Comparison of ENCODE assay signal across 23 cellular contexts in the genomic region with DNA sequence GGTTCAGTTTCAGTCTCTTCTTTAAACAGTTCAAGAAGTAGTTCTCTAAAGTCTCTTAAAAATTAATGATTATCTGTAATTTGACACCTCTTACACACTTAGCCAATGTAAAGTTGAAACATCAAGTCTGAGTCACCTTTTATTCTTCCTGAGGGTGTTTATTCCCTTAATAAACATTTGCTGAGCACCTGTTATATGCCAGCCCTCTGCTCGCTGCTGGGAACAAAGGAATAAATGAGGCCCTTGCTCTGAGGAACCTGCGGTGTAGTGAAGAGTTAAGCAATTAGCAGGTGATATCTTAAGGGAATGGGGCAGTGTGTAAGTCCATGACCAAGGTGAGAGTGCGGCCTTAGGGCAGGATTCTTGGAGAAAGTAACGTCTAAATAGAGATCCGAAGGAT. TPM values are rescaled to one million over a fixed set of nuclear protein-coding genes. Genes with fewer than 3 reads are reported as not detected.
DNase-seq lines count a peak whose midpoint lies in the region; ATAC-seq and TF ChIP-seq lines count a peak whose summit lies in the region.
"Had no signal": no experiment of that assay in that cellular context is flagged by ENCODE, and none has a peak within 500 bp of the region (broad histone marks: within the 10 kb centered on the region; RNA-seq: fewer than 3 reads in every experiment).

No MANE protein-coding gene starts in this region.

- H3K4me1 Mint-ChIP-seq in nephron progenitor cell: peaks cover 21% of the 10 kb centered on the region

- peaks cover 11% of the 10 kb centered on the region for H3K27me3 Mint-ChIP-seq in nephron progenitor cell (ENCODE audit: low read depth, poor library complexity)

- H3K79me2 ChIP-seq in SK-N-SH (ENCODE audit: insufficient read depth): no peaks in the 10 kb centered on the region

- no peak overlapping the region for H3K4me2 ChIP-seq in SK-N-SH
- H3K4me2 ChIP-seq: GM23338 had no signal

- no peaks in the 10 kb centered on the region for H3K36me3 ChIP-seq in SK-N-SH (replicated peaks in 1 of 2; ENCODE audit: control insufficient read depth in 1 of 2, insufficient read depth in 2 of 2, low read length in 1 of 2)
- H3K36me3 ChIP-seq: HAP-1 had no signal

- DNase-seq in COLO668 (lab: John Stamatoyannopoulos, UW; ENCODE audit: unreplicated experiment) (peak; percentile 25), DMS53 treated with DMSO at 0.1 percent for 48 hours (lab: John Stamatoyannopoulos, UW; ENCODE audit: unreplicated experiment) (peak; percentile 77), foreskin keratinocyte (no peak), nephron progenitor cell (no peak), cerebellar nuclear complex (lab: John Stamatoyannopoulos, UW) (no peak), SK-N-SH (no peak)
- DNase-seq: CD4-positive, CD25-positive, alpha-beta regulatory T cell; COR-L47; DMS 273 treated with DMSO at 0.1 percent for 48 hours; KBM-7; NCI-H1092; NCI-H1436; NCI-H1930; NCI-H2171; NCI-H345; NCI-H526; SIG-M5 had no signal

- no peaks in the 10 kb centered on the region for H3K36me3 Mint-ChIP-seq in nephron progenitor cell (ENCODE audit: low read depth)
- H3K36me3 Mint-ChIP-seq: CD4-positive, CD25-positive, alpha-beta regulatory T cell had no signal

- H3F3A ChIP-seq in SK-N-SH (replicated peaks; ENCODE audit: insufficient read depth): no peaks in the 10 kb centered on the region

- POLR2A ChIA-PET in SK-N-SH (lab: Yijun Ruan, JAX): no interaction called here

- H3K27me3 ChIP-seq in foreskin keratinocyte (peaks cover 47% of the 10 kb centered on the region), SK-N-SH (ENCODE audit: insufficient read depth) (peaks cover 14% of the 10 kb centered on the region; the same call in 1 of the 2 replicates)

- TF ChIP-seq EP300 in SK-N-SH (IDR thresholded peaks at IDR 0.05; ENCODE audit: borderline replicate concordance in 1 of 2, low read depth in 1 of 2, low read length in 1 of 2): no peak

- 66% methylated on average over 5 of the region's 5 CpGs for WGBS in SK-N-SH (ENCODE audit: low lambda C conversion rate)

- H2AFZ ChIP-seq in SK-N-SH (ENCODE audit: low read depth): no peak overlapping the region
- H2AFZ ChIP-seq: GM23338 had no signal

- no peak overlapping the region for H3K9ac ChIP-seq in SK-N-SH

- no peaks in the 10 kb centered on the region for H3K9me3 Mint-ChIP-seq in nephron progenitor cell
- H3K9me3 Mint-ChIP-seq: GM23338 had no signal

- ATAC-seq in foreskin keratinocyte: peak; percentile 39
- no peak for ATAC-seq in HG03520 (IDR thresholded peaks at IDR 0.05; ENCODE audit: unreplicated experiment)
- ATAC-seq: GM23338, SK-N-SH treated with all-trans-retinoic acid at 6 μM for 48 hours had no signal

- no peak overlapping the region for H3K4me3 Mint-ChIP-seq in nephron progenitor cell
- H3K4me3 Mint-ChIP-seq: GM23338 had no signal

- no peaks in the 10 kb centered on the region for H3K9me2 ChIP-seq in SK-N-SH

- TF ChIP-seq CTCF in foreskin keratinocyte (conservative IDR thresholded peaks at IDR 0.05): no peak
- TF ChIP-seq CTCF in nephron progenitor cell (IDR thresholded peaks at IDR 0.05): no peak
- TF ChIP-seq CTCF in SK-N-SH (IDR thresholded peaks at IDR 0.05): no peak

- H3K27ac Mint-ChIP-seq in nephron progenitor cell: peak overlapping the region; percentile 63
- H3K27ac Mint-ChIP-seq: CD4-positive, CD25-positive, alpha-beta regulatory T cell; GM23338 had no signal

- no peaks in the 10 kb centered on the region for H3K9me3 ChIP-seq in SK-N-SH
- H3K9me3 ChIP-seq: HAP-1 had no signal

- TF ChIP-seq RAD21 in SK-N-SH (IDR thresholded peaks at IDR 0.05; ENCODE audit: low read length): no peak

- no peaks in the 10 kb centered on the region for H4K20me1 ChIP-seq in SK-N-SH (ENCODE audit: insufficient read depth)

- no peak overlapping the region for H3K27ac ChIP-seq in foreskin keratinocyte
- no peak overlapping the region for H3K27ac ChIP-seq in SK-N-SH (ENCODE audit: low read depth in 2 of 2, low read length in 1 of 2)
- H3K27ac ChIP-seq: RWPE1 had no signal

- H3K4me3 ChIP-seq in SK-N-SH (ENCODE audit: low read depth in 2 of 2, low read length in 1 of 2): no peak overlapping the region
- H3K4me3 ChIP-seq: GM23338, HAP-1 had no signal

- CTCF ChIA-PET in SK-N-SH (lab: Yijun Ruan, JAX): interaction anchor here (0.6 kb wide), 1 partner anchor 20 kb away, joined by 3 read pairs; no protein-coding TSS in a partner anchor

- H3K4me1 ChIP-seq in foreskin keratinocyte (no peaks in the 10 kb centered on the region), SK-N-SH (ENCODE audit: control insufficient read depth in 1 of 2, insufficient read depth in 2 of 2, low read depth in 1 of 2, low read length in 1 of 2) (peaks cover 0 to 5% of the 10 kb centered on the region in 2 experiments; a peak in 1 of 4 replicates)
- H3K4me1 ChIP-seq: HAP-1 had no signal

TF ChIP-seq in SK-N-SH, 30 proteins besides CTCF, POLR2A, EP300 and RAD21:
- TF ChIP-seq, protein P1, sequence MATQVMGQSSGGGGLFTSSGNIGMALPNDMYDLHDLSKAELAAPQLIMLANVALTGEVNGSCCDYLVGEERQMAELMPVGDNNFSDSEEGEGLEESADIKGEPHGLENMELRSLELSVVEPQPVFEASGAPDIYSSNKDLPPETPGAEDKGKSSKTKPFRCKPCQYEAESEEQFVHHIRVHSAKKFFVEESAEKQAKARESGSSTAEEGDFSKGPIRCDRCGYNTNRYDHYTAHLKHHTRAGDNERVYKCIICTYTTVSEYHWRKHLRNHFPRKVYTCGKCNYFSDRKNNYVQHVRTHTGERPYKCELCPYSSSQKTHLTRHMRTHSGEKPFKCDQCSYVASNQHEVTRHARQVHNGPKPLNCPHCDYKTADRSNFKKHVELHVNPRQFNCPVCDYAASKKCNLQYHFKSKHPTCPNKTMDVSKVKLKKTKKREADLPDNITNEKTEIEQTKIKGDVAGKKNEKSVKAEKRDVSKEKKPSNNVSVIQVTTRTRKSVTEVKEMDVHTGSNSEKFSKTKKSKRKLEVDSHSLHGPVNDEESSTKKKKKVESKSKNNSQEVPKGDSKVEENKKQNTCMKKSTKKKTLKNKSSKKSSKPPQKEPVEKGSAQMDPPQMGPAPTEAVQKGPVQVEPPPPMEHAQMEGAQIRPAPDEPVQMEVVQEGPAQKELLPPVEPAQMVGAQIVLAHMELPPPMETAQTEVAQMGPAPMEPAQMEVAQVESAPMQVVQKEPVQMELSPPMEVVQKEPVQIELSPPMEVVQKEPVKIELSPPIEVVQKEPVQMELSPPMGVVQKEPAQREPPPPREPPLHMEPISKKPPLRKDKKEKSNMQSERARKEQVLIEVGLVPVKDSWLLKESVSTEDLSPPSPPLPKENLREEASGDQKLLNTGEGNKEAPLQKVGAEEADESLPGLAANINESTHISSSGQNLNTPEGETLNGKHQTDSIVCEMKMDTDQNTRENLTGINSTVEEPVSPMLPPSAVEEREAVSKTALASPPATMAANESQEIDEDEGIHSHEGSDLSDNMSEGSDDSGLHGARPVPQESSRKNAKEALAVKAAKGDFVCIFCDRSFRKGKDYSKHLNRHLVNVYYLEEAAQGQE (IDR thresholded peaks at IDR 0.05; ENCODE audit: low read depth, low read length): no peak
- TF ChIP-seq GABPA (IDR thresholded peaks at IDR 0.05; ENCODE audit: low read depth) (no peak), FOSL2 (IDR thresholded peaks at IDR 0.05; ENCODE audit: borderline replicate concordance, low read depth) (no peak), TEAD4 (IDR thresholded peaks at IDR 0.05; ENCODE audit: borderline replicate concordance, insufficient read depth) (no peak), RFX5 (IDR thresholded peaks at IDR 0.05; ENCODE audit: low read length) (no peak), TAF1 (IDR thresholded peaks at IDR 0.05; ENCODE audit: borderline replicate concordance, low read depth, low read length) (no peak), SIN3A (IDR thresholded peaks at IDR 0.05; ENCODE audit: borderline replicate concordance, low read depth, low read length) (no peak), TCF12 (IDR thresholded peaks at IDR 0.05) (no peak), RCOR1 (IDR thresholded peaks at IDR 0.05; ENCODE audit: low read length) (no peak), NFIC (IDR thresholded peaks at IDR 0.05; ENCODE audit: borderline replicate concordance) (no peak), CHD2 (IDR thresholded peaks at IDR 0.05; ENCODE audit: low read length, partially characterized antibody) (no peak), NRF1 (IDR thresholded peaks at IDR 0.05; ENCODE audit: low read depth, low read length) (no peak)
- TF ChIP-seq, protein P2, sequence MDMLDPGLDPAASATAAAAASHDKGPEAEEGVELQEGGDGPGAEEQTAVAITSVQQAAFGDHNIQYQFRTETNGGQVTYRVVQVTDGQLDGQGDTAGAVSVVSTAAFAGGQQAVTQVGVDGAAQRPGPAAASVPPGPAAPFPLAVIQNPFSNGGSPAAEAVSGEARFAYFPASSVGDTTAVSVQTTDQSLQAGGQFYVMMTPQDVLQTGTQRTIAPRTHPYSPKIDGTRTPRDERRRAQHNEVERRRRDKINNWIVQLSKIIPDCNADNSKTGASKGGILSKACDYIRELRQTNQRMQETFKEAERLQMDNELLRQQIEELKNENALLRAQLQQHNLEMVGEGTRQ (IDR thresholded peaks at IDR 0.05; ENCODE audit: borderline replicate concordance, low read depth, low read length): no peak
- TF ChIP-seq, protein P3, sequence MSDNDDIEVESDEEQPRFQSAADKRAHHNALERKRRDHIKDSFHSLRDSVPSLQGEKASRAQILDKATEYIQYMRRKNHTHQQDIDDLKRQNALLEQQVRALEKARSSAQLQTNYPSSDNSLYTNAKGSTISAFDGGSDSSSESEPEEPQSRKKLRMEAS (IDR thresholded peaks at IDR 0.05; ENCODE audit: low read depth): no peak
- TF ChIP-seq, protein P4, sequence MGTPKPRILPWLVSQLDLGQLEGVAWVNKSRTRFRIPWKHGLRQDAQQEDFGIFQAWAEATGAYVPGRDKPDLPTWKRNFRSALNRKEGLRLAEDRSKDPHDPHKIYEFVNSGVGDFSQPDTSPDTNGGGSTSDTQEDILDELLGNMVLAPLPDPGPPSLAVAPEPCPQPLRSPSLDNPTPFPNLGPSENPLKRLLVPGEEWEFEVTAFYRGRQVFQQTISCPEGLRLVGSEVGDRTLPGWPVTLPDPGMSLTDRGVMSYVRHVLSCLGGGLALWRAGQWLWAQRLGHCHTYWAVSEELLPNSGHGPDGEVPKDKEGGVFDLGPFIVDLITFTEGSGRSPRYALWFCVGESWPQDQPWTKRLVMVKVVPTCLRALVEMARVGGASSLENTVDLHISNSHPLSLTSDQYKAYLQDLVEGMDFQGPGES (IDR thresholded peaks at IDR 0.05; ENCODE audit: low read depth, low read length): no peak

RNA-seq across cellular contexts. Expression of a gene that starts 5.2 kb away (rescaled TPM):
- not detected in 2 replicates for total RNA-seq in foreskin keratinocyte
- polyA plus RNA-seq in foreskin keratinocyte (not detected in 2 replicates), SK-N-SH (2012; rRNA removed) (0.13 TPM in 1 of 2 replicates, not detected in the other)
- 0.04 TPM in 2 replicates for polyA plus RNA-seq in SK-N-SH (2012; cell fraction: cytosol; rRNA removed)
- 0.06 TPM in 1 of 2 replicates, not detected in the other for polyA plus RNA-seq in SK-N-SH (2012; cell fraction: nucleus; rRNA removed)
- total RNA-seq: CD4-positive, CD25-positive, alpha-beta regulatory T cell; G401 had no signal

Comparison
In these comparisons a context has a peak if more than half of its experiments do, and no peak if none do; other contexts are left out.
1. DNase-seq: peak in COLO668 (single experiment) and DMS53 treated with DMSO at 0.1 percent for 48 hours (single experiment); none in foreskin keratinocyte (0 of 2), nephron progenitor cell (single experiment), cerebellar nuclear complex (0 of 2) and SK-N-SH (single experiment).